In the genomic region with DNA sequence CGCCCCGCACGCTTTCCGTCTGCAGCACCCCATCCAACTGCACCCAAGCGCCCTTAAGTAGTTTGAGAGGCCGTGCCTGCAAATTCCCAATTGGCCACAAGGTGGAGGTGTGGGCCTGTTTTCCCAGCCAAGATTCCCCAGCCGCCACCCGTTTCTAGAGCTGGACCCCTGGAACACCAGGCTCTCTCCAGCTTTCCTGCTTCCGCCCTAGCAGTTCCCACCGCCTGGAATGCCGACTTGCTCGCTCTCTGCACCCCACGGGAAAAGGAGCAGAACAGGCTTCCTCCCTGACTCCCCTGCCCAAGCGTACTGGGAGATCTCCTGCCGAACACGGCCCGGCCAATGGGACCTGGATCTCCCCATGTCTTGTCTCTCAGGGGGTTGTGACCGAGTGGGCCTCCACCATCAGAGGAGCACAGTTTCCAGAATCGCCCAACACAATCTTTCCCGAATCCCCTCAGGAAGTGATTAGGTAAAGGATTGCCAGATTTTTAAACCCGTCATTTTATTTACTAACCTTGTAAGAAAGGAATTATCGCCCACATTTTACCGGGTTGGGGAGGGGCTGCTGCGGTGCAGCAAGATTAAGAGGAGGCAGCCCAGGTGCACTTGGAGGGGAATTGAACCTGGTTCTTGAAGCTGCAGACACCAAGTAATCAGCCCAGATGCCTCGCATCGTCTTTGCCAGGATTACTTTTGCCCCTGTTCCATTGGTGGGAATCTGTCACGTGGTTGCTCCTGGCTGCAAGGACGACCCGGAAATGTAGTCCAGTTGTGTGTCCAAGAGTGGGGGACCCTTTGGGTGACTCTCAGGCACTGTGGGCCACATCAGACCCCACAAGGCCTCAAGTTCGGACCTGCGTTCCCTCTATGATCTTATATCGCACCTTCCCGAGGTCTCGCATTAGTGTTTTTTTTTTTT, we compare ENCODE assay signal across 8 cellular contexts. TPM values are rescaled to one million over a fixed set of nuclear protein-coding genes. Genes with fewer than 3 reads are reported as not detected.
A peak's percentile ranks its signal among the peaks of the same experiment; 100 is the strongest.
DNase-seq lines count a peak whose midpoint lies in the region; ATAC-seq and TF ChIP-seq lines count a peak whose summit lies in the region.

No MANE protein-coding gene starts in this region.

- no peaks in the 10 kb centered on the region for H3K36me3 Mint-ChIP-seq in activated CD4-positive, alpha-beta memory T cell treated with anti-CD3 and anti-CD28 coated beads for 36 hours

- WGBS in lower leg skin, 2 donors = 5 to 10% methylated on average over 34 of the region's 34 CpGs

- DNase-seq in EH (ENCODE audit: low read depth) (peak; percentile 90), NCI-H69 (lab: John Stamatoyannopoulos, UW) (peak; percentile 91), ecto neural progenitor cell (ENCODE audit: low spot score) (peak; percentile 90), lower leg skin (ENCODE audit: low spot score in 2 of 2) (peak; percentile 88 to 97)
- DNase-seq in activated CD4-positive, alpha-beta memory T cell treated with anti-CD3 and anti-CD28 coated beads for 36 hours = peak; percentile 88
- DNase-seq in stimulated activated CD4-positive, alpha-beta T cell treated with anti-CD3 and anti-CD28 coated beads, Interleukin-4, amount 100 ng/mL, for 4 hours = peak; percentile 70

- POLR2A ChIA-PET in activated CD4-positive, alpha-beta memory T cell treated with anti-CD3 and anti-CD28 coated beads for 36 hours (lab: Charles Lee) = interaction anchor here (1.0 to 1.9 kb wide), 2 partner anchors 11 to 18 kb away, joined by 3 to 12 read pairs; no protein-coding TSS in a partner anchor

- intact Hi-C loops in activated CD4-positive, alpha-beta memory T cell treated with anti-CD3 and anti-CD28 coated beads for 36 hours (cut with micrococcal nuclease) = loop anchor here (1.0 to 5.0 kb wide), 4 partner anchors 7 to 117 kb away; partner anchors contain the start of gene NR1H2
- intact Hi-C loops in lower leg skin (cut with DNase I; ENCODE audit: low total_unique reads) = loop anchor here (5.0 to 10.0 kb wide), 2 partner anchors 93 to 416 kb away; no protein-coding TSS in a partner anchor

- peak overlapping the region; percentile 94 for H3K4me3 Mint-ChIP-seq in activated CD4-positive, alpha-beta memory T cell treated with anti-CD3 and anti-CD28 coated beads for 36 hours

- ATAC-seq in HG03097 (IDR thresholded peaks at IDR 0.05; ENCODE audit: low FRiP score, unreplicated experiment) (peak; percentile 54), HG03460 (IDR thresholded peaks at IDR 0.05; ENCODE audit: unreplicated experiment) (no peak)

- H3K27ac Mint-ChIP-seq in activated CD4-positive, alpha-beta memory T cell treated with anti-CD3 and anti-CD28 coated beads for 36 hours = peak overlapping the region; percentile 93

- H3K9me3 Mint-ChIP-seq in activated CD4-positive, alpha-beta memory T cell treated with anti-CD3 and anti-CD28 coated beads for 36 hours = no peaks in the 10 kb centered on the region

- no peaks in the 10 kb centered on the region for H3K27me3 Mint-ChIP-seq in activated CD4-positive, alpha-beta memory T cell treated with anti-CD3 and anti-CD28 coated beads for 36 hours

- CTCF ChIA-PET in activated CD4-positive, alpha-beta memory T cell treated with anti-CD3 and anti-CD28 coated beads for 36 hours (lab: Charles Lee) = interaction anchor here (0.7 to 6.5 kb wide), 17 partner anchors 9 to 728 kb away, joined by 3 to 60 read pairs (median 5); partner anchors contain the start of gene POLD1

- peaks cover 35% of the 10 kb centered on the region for H3K4me1 Mint-ChIP-seq in activated CD4-positive, alpha-beta memory T cell treated with anti-CD3 and anti-CD28 coated beads for 36 hours (ENCODE audit: low read depth)

- TF ChIP-seq POLR2A in lower leg skin (IDR thresholded peaks at IDR 0.05) = no peak

- peak overlapping the region; percentile 46 for H3K4me3 ChIP-seq in lower leg skin (ENCODE audit: low read depth, poor library complexity, severe bottlenecking)

- peak in 1 of 3 donors; percentile 32 for TF ChIP-seq CTCF in lower leg skin (IDR thresholded peaks at IDR 0.05)

RNA-seq across cellular contexts. Expression of gene NAPSA, which starts 3.5 kb away (rescaled TPM):
- total RNA-seq in activated CD4-positive, alpha-beta memory T cell treated with anti-CD3 and anti-CD28 coated beads for 36 hours = 10 to 100 TPM; 88.8 to 99.8 TPM
- total RNA-seq in lower leg skin = 1 to 10 TPM in 3 of 4 donors, under 1 TPM in 1; 0.51 to 5.9 (median 2.6) TPM

RNA-seq across cellular contexts. Expression of gene NR1H2, which starts 7.3 kb away (rescaled TPM):
- total RNA-seq in activated CD4-positive, alpha-beta memory T cell treated with anti-CD3 and anti-CD28 coated beads for 36 hours = 10 to 100 TPM; 73.9 to 75.6 TPM
- 100 to 1,000 TPM in 3 of 4 donors, 10 to 100 TPM in 1; 83.1 to 112 (median 103) TPM for total RNA-seq in lower leg skin

RNA-seq across cellular contexts. Expression of gene POLD1, which starts 15.2 kb away (rescaled TPM):
- 100 to 1,000 TPM; 190 to 191 TPM for total RNA-seq in activated CD4-positive, alpha-beta memory T cell treated with anti-CD3 and anti-CD28 coated beads for 36 hours
- 10 to 100 TPM; 16.8 to 26.6 (median 20.0) TPM for total RNA-seq in lower leg skin

RNA-seq across cellular contexts. Expression of gene KCNC3, which starts 39.7 kb away (rescaled TPM):
- total RNA-seq in activated CD4-positive, alpha-beta memory T cell treated with anti-CD3 and anti-CD28 coated beads for 36 hours = 1 to 10 TPM; 5.4 to 6.2 TPM
- 1 to 10 TPM in 3 of 4 donors, under 1 TPM in 1; 0.53 to 2.0 (median 1.7) TPM for total RNA-seq in lower leg skin

RNA-seq across cellular contexts. Expression of gene SPIB, which starts 49.8 kb away (rescaled TPM):
- under 1 TPM; 0.45 to 0.80 TPM for total RNA-seq in activated CD4-positive, alpha-beta memory T cell treated with anti-CD3 and anti-CD28 coated beads for 36 hours
- not detected for total RNA-seq in lower leg skin

Comparison
In these comparisons a context has a peak if more than half of its experiments do, and no peak if none do; other contexts are left out.
1. RNA of gene NAPSA, which starts 3.5 kb away (total RNA-seq): 88.8 to 99.8 TPM in activated CD4-positive, alpha-beta memory T cell treated with anti-CD3 and anti-CD28 coated beads for 36 hours; 0.51 to 5.9 TPM in lower leg skin; every median in the first group is over 10 times any median in the second.
2. RNA of gene POLD1, which starts 15.2 kb away (total RNA-seq): 190 to 191 TPM in activated CD4-positive, alpha-beta memory T cell treated with anti-CD3 and anti-CD28 coated beads for 36 hours; 16.8 to 26.6 TPM in lower leg skin; every median in the first group is over 4 times any median in the second.
3. Peak in every context shown above with its lines, with median percentiles within 50 percentile points of each other: DNase-seq.